8 cellular contexts compared by ENCODE assay signal in the genomic region with DNA sequence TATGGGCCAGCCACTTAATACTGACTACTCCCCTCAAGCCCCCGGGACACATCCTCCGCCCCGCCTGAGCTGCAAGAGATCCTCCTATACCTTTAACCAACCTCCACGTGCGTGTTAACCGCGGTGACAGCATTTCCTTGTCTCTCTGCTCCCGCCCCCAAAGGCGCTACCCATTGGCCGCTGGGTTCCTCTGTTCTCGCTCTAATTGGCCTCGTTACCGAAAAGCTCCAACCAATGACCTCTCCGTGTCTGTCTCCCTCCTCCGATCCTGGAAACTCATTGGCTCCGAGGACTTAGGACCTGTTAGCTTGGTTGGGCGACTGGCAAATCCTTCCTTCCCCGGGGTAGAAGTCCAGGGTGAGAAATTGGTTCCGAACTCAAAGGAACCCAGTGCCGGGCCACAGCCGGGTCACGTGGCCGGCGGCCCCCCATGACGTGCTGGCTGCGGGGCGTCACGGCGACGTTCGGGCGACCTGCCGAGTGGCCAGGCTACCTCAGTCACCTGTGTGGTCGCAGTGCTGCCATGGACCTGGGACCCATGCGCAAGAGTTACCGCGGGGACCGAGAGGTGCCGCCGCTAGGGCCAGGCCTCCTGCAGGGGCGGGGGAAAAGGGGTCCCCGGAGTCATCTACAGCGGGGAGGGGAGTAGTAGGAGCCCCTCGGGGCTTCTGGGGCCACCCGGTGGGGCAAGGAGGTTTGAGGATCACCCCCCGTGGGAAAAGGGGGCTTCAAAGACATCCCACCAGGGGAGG. TPM values are rescaled to one million over a fixed set of nuclear protein-coding genes. Genes with fewer than 3 reads are reported as not detected.
DNase-seq lines count a peak whose midpoint lies in the region; ATAC-seq, FAIRE-seq and TF ChIP-seq lines count a peak whose summit lies in the region.

A gene (plus strand): TSS at position 326 of the 752 bp plus-strand sequence. CDS start 105 bp downstream, at position 431.

- TF ChIP-seq CTCF in upper lobe of right lung (IDR thresholded peaks at IDR 0.05): no peak

- no peaks in the 10 kb centered on the region for H3K36me3 ChIP-seq in upper lobe of right lung

- peak; percentile 90 for ATAC-seq in HG02852 (IDR thresholded peaks at IDR 0.05; ENCODE audit: unreplicated experiment)
- peak; percentile 98 for ATAC-seq in left cardiac atrium
- ATAC-seq in upper lobe of right lung: peak; percentile 99

- FAIRE-seq in GM12892 (lab: Jason Lieb, UNC): peak; percentile 99

- TF ChIP-seq POLR2A in GM12892 (IDR thresholded peaks at IDR 0.05; ENCODE audit: low read depth, low read length): no peak; the same call in 1 of the 2 replicates

- H3K27me3 ChIP-seq in upper lobe of right lung: no peaks in the 10 kb centered on the region

- peak within 1 kb of the TSS; percentile 96 for H3K4me3 ChIP-seq in upper lobe of right lung

- DNase-seq in GM12892 (ENCODE audit: insufficient read length) (peak; percentile 96), NCI-H146 (lab: John Stamatoyannopoulos, UW) (peak; percentile 97), T-helper 1 cell (peak; percentile 83 to 97 (median 90)), amniotic epithelial cell (ENCODE audit: low read depth) (peak; percentile 98), left cardiac atrium (peak; percentile 96), posterior vena cava (ENCODE audit: low spot score) (peak; percentile 98), upper lobe of right lung (peak; percentile 95)

- no peaks in the 10 kb centered on the region for H3K9me3 ChIP-seq in upper lobe of right lung

- intact Hi-C loops in left cardiac atrium (cut with DNase I): loop anchor here (10.0 kb wide), 2 partner anchors 47 to 97 kb away; a partner anchor contains a TSS
- intact Hi-C loops in posterior vena cava (cut with DNase I): loop anchor here in 1 of 2 donors (5.0 kb wide), 1 partner anchor 44 kb away; a partner anchor contains a TSS
- intact Hi-C loops in upper lobe of right lung (cut with DNase I): no loop called here

- peaks cover 21% of the 10 kb centered on the region for H3K4me1 ChIP-seq in upper lobe of right lung

- peak within 1 kb of the TSS; percentile 87 for H3K27ac ChIP-seq in upper lobe of right lung

RNA-seq across cellular contexts. Expression of the gene that starts here (rescaled TPM):
- polyA plus RNA-seq in GM12892 (2012; ENCODE audit: missing spikeins): 18.2 TPM
- total RNA-seq in left cardiac atrium (10 to 100 TPM; 23.4 to 25.4 TPM), posterior vena cava (10 to 100 TPM; 14.5 to 18.8 TPM), upper lobe of right lung (29.4 TPM)

Comparison
In these comparisons a context has a peak if more than half of its experiments do, and no peak if none do; other contexts are left out.
1. Peak in every context shown above with its lines: DNase-seq, ATAC-seq, H3K4me3 ChIP-seq and H3K27ac ChIP-seq.